1 cellular context compared by ENCODE assay signal in the genomic region with DNA sequence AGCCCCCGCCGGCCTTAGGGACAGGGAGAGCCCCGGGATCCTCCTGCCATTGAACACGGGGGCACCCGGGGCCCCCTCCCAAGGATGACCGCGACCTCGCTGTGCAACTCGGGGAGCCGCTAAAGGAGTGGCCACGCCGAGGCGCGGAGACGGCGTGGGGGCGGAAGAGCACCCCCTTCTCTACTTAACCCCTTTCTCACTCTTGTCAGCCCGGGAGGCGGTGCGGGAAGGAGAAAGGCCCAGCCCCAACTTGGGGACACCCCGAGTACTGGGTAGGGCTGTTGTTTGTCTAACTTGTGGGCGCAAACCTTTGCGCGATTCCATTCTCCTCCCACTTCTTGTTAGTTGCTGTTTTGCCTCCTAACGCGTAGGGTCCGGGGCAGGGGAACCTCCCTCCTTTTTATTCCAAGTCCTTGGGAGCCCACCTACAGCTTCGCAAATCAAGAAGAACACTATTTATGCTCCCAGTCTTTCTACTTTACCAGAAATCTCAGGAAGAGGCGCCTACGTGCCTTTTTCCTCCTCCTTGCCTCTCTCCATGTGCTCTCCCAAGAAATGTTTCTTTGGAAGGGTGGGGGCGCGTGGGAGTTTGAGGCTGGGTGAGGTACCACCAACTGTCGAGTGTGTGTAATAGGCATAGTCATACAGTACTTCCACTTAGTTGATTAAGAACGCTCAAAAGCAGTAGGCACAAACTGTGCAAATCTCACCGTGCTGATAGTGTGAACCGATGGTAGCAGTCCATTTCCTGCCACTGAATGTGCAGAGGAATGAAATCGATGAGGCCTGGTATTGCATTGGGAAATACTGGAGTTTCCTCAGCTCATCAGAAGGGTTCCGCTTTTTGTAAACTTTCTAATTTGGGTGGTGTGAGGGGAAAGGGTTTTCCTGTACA.
TF ChIP-seq lines count a peak whose summit lies in the region.

No MANE protein-coding gene starts in this region.

TF ChIP-seq in HEK293, 187 proteins besides CTCF, POLR2A, EP300 and RAD21 (continued from another document):
- TF ChIP-seq, protein P1, sequence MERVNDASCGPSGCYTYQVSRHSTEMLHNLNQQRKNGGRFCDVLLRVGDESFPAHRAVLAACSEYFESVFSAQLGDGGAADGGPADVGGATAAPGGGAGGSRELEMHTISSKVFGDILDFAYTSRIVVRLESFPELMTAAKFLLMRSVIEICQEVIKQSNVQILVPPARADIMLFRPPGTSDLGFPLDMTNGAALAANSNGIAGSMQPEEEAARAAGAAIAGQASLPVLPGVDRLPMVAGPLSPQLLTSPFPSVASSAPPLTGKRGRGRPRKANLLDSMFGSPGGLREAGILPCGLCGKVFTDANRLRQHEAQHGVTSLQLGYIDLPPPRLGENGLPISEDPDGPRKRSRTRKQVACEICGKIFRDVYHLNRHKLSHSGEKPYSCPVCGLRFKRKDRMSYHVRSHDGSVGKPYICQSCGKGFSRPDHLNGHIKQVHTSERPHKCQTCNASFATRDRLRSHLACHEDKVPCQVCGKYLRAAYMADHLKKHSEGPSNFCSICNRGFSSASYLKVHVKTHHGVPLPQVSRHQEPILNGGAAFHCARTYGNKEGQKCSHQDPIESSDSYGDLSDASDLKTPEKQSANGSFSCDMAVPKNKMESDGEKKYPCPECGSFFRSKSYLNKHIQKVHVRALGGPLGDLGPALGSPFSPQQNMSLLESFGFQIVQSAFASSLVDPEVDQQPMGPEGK (tag by site-specific recombination; IDR thresholded peaks at IDR 0.05) = 0 out of 2 replicates have a peak, but pooled peaks have one; percentile 33
- TF ChIP-seq, protein P2, sequence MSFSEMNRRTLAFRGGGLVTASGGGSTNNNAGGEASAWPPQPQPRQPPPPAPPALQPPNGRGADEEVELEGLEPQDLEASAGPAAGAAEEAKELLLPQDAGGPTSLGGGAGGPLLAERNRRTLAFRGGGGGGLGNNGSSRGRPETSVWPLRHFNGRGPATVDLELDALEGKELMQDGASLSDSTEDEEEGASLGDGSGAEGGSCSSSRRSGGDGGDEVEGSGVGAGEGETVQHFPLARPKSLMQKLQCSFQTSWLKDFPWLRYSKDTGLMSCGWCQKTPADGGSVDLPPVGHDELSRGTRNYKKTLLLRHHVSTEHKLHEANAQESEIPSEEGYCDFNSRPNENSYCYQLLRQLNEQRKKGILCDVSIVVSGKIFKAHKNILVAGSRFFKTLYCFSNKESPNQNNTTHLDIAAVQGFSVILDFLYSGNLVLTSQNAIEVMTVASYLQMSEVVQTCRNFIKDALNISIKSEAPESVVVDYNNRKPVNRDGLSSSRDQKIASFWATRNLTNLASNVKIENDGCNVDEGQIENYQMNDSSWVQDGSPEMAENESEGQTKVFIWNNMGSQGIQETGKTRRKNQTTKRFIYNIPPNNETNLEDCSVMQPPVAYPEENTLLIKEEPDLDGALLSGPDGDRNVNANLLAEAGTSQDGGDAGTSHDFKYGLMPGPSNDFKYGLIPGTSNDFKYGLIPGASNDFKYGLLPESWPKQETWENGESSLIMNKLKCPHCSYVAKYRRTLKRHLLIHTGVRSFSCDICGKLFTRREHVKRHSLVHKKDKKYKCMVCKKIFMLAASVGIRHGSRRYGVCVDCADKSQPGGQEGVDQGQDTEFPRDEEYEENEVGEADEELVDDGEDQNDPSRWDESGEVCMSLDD (tag by site-specific recombination; IDR thresholded peaks at IDR 0.05) = no peak
- TF ChIP-seq, protein P3, sequence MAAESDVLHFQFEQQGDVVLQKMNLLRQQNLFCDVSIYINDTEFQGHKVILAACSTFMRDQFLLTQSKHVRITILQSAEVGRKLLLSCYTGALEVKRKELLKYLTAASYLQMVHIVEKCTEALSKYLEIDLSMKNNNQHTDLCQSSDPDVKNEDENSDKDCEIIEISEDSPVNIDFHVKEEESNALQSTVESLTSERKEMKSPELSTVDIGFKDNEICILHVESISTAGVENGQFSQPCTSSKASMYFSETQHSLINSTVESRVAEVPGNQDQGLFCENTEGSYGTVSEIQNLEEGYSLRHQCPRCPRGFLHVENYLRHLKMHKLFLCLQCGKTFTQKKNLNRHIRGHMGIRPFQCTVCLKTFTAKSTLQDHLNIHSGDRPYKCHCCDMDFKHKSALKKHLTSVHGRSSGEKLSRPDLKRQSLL (tag by site-specific recombination; IDR thresholded peaks at IDR 0.05) = no peak
- TF ChIP-seq, protein P4, sequence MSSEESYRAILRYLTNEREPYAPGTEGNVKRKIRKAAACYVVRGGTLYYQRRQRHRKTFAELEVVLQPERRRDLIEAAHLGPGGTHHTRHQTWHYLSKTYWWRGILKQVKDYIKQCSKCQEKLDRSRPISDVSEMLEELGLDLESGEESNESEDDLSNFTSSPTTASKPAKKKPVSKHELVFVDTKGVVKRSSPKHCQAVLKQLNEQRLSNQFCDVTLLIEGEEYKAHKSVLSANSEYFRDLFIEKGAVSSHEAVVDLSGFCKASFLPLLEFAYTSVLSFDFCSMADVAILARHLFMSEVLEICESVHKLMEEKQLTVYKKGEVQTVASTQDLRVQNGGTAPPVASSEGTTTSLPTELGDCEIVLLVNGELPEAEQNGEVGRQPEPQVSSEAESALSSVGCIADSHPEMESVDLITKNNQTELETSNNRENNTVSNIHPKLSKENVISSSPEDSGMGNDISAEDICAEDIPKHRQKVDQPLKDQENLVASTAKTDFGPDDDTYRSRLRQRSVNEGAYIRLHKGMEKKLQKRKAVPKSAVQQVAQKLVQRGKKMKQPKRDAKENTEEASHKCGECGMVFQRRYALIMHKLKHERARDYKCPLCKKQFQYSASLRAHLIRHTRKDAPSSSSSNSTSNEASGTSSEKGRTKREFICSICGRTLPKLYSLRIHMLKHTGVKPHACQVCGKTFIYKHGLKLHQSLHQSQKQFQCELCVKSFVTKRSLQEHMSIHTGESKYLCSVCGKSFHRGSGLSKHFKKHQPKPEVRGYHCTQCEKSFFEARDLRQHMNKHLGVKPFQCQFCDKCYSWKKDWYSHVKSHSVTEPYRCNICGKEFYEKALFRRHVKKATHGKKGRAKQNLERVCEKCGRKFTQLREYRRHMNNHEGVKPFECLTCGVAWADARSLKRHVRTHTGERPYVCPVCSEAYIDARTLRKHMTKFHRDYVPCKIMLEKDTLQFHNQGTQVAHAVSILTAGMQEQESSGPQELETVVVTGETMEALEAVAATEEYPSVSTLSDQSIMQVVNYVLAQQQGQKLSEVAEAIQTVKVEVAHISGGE (tag by site-specific recombination; conservative IDR thresholded peaks at IDR 0.05; ENCODE audit: low read depth) = 0 out of 2 replicates have a peak, but pooled peaks have one; percentile 10
- no peak for TF ChIP-seq FEZF1 (tag by site-specific recombination; IDR thresholded peaks at IDR 0.05)
- TF ChIP-seq, protein P5, sequence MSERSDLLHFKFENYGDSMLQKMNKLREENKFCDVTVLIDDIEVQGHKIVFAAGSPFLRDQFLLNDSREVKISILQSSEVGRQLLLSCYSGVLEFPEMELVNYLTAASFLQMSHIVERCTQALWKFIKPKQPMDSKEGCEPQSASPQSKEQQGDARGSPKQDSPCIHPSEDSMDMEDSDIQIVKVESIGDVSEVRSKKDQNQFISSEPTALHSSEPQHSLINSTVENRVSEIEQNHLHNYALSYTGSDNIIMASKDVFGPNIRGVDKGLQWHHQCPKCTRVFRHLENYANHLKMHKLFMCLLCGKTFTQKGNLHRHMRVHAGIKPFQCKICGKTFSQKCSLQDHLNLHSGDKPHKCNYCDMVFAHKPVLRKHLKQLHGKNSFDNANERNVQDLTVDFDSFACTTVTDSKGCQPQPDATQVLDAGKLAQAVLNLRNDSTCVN (tag by site-specific recombination; optimal IDR thresholded peaks at IDR 0.05) = peak; percentile 8
- no peak for TF ChIP-seq ZNF701 (tag by site-specific recombination; IDR thresholded peaks at IDR 0.05)
- peak; percentile 53 for TF ChIP-seq ZBTB20 (tag by site-specific recombination; IDR thresholded peaks at IDR 0.05)
- no peak for TF ChIP-seq ZNF426 (tag by site-specific recombination; IDR thresholded peaks at IDR 0.05)
- TF ChIP-seq ZNF555 (tag by site-specific recombination; conservative IDR thresholded peaks at IDR 0.05) = no peak
- TF ChIP-seq ZNF341 (tag by site-specific recombination; IDR thresholded peaks at IDR 0.05; ENCODE audit: low read depth) = peak; percentile 88
- 0 out of 2 replicates have a peak, but pooled peaks have one; percentile 14 for TF ChIP-seq IKZF3 (tag by site-specific recombination; IDR thresholded peaks at IDR 0.05)
- no peak for TF ChIP-seq ZNF292 (tag by site-specific recombination; IDR thresholded peaks at IDR 0.05; ENCODE audit: borderline replicate concordance, low read depth)
